8 cellular contexts compared by ENCODE assay signal in the genomic region with DNA sequence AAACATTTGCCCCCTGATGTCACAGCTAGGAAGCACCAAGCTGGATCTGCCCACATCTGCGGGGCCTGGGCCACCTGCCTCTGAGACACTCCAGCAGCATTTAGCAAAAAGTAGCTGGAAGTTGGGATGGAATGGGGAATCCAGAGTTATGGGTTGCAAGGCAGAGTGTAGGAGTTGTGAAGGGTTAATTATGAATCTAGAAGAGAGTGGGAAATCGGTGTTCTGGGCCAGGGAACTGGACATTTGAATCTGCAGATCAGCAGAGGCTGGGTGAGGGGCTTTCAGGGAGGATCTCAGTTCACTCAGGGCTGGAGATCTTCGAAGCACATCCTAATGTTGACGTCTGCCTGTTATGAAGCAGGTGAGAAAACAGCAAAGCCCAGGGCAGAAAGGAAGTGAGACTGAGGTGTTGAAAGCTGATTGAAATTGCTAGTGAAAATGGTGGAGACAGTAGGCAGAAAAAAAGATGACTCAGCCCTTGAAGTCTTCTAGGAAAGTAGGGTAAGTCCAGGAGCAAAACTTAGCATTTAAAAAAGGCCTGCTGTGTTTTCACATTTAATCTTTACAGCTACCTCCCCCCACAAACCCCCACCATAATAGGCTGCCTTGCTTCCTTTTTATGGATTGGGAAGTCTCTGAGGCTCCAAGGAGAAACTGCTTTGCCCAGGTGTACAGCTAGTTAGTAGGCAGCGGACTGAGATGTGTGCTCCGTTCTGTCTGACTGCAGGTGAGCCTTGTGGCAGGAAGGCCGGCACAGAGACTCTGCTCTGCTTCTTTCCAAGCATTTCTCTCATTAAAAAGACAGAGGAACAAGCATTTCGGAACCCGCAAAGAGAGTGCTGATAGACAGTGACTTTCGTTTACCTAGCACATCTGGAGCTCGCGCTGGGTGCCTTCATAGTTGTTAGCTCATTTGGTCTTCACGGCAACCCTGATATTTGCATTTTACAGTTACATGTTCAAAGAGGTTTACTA. TPM values are rescaled to one million over a fixed set of nuclear protein-coding genes. Genes with fewer than 3 reads are reported as not detected.
A peak's percentile ranks its signal among the peaks of the same experiment; 100 is the strongest.
DNase-seq lines count a peak whose midpoint lies in the region; ATAC-seq, FAIRE-seq and TF ChIP-seq lines count a peak whose summit lies in the region.

No MANE protein-coding gene starts in this region.

- no peak overlapping the region for H3K27ac Mint-ChIP-seq in Calu3 (ENCODE audit: unreplicated experiment)

- no peaks in the 10 kb centered on the region for H3K36me3 ChIP-seq in BE2C

- peaks cover 8% of the 10 kb centered on the region for H3K36me3 Mint-ChIP-seq in Calu3 (ENCODE audit: insufficient read depth, unreplicated experiment)

- intact Hi-C loops in Calu3 (cut with micrococcal nuclease; ENCODE audit: unreplicated experiment) = no loop called here

- no peak for FAIRE-seq in frontal cortex (lab: Jason Lieb, UNC)

- no peaks in the 10 kb centered on the region for H3K9me3 ChIP-seq in BE2C

- peak; percentile 88 for ATAC-seq in GM18498 (IDR thresholded peaks at IDR 0.05; ENCODE audit: unreplicated experiment)
- ATAC-seq in GM19468 (IDR thresholded peaks at IDR 0.05; ENCODE audit: extremely low read depth, unreplicated experiment) = peak; percentile 94
- peak; percentile 81 for ATAC-seq in HG03439 (IDR thresholded peaks at IDR 0.05; ENCODE audit: unreplicated experiment)

- no peaks in the 10 kb centered on the region for H3K4me1 ChIP-seq in BE2C

- CTCF ChIA-PET in Calu3 (lab: Charles Lee) = no interaction called here

- no peak overlapping the region for H3K4me3 ChIP-seq in choroid plexus epithelial cell (ENCODE audit: low read depth, low read length)
- no peak overlapping the region for H3K4me3 ChIP-seq in BE2C (ENCODE audit: low read depth, low read length)

- TF ChIP-seq CTCF in choroid plexus epithelial cell (conservative IDR thresholded peaks at IDR 0.05; ENCODE audit: low read depth, low read length) = no peak
- no peak for TF ChIP-seq CTCF in BE2C (IDR thresholded peaks at IDR 0.05; ENCODE audit: low read depth, low read length)
- no peak for TF ChIP-seq CTCF in Calu3 (IDR thresholded peaks at IDR 0.05; ENCODE audit: unreplicated experiment)

- H3K4me1 Mint-ChIP-seq in Calu3 (ENCODE audit: low read depth, unreplicated experiment) = no peaks in the 10 kb centered on the region

- no peaks in the 10 kb centered on the region for H3K27me3 Mint-ChIP-seq in Calu3 (ENCODE audit: unreplicated experiment)

- H3K4me3 Mint-ChIP-seq in Calu3 (ENCODE audit: low read depth, unreplicated experiment) = no peak overlapping the region

- DNase-seq in choroid plexus epithelial cell (ENCODE audit: low read depth) (peak; percentile 71), BE2C (no peak), MV-4-11 (lab: John Stamatoyannopoulos, UW) (no peak), frontal cortex (ENCODE audit: low spot score in 2 of 2) (no peak), Calu3 (no peak)

- no peaks in the 10 kb centered on the region; the same call in 1 of the 2 replicates for H3K27me3 ChIP-seq in BE2C

- BruUV-seq in Calu3 (replicated peaks; lab: Mats Ljungman, UMichigan) = no TSS peak

- no peaks in the 10 kb centered on the region for H3K9me3 Mint-ChIP-seq in Calu3 (ENCODE audit: low read depth, unreplicated experiment)

RNA-seq across cellular contexts. Expression of a gene that starts 7.2 kb away (rescaled TPM):
- polyA plus RNA-seq in BE2C (2012; ENCODE audit: insufficient read depth, insufficient read length, low read depth) = 2.8 TPM
- total RNA-seq in frontal cortex (2.9 TPM), Calu3 (2022) (22.4 and 23.1 TPM in 2 replicates)
